26 cellular contexts compared by ENCODE assay signal in genomic region chr1:202786804-202787203, GRCh38. TPM values are rescaled to one million over a fixed set of nuclear protein-coding genes. Genes with fewer than 3 reads are reported as not detected.
"Had no signal": no experiment of that assay in that cellular context is flagged by ENCODE, and none has a peak within 500 bp of the region (broad histone marks: within the 10 kb centered on the region; RNA-seq: fewer than 3 reads in every experiment).

No MANE protein-coding gene starts in this region.

- H3K27me3 Mint-ChIP-seq: dendritic cell treated with granulocyte-macrophage colony-stimulating factor and Interleukin-4, amounts not matched to agents 40 ng/mL and 50 ng/mL, for 4 days; effector memory CD8-positive, alpha-beta T cell; naive B cell had no signal

- H3K27ac Mint-ChIP-seq: dendritic cell treated with granulocyte-macrophage colony-stimulating factor and Interleukin-4, amounts not matched to agents 40 ng/mL and 50 ng/mL, for 4 days; effector memory CD8-positive, alpha-beta T cell; endodermal cell; mesothelial cell of epicardium; naive B cell had no signal

- H3K4me3 ChIP-seq: coronary artery, esophagus squamous epithelium, gastrocnemius medialis, heart right ventricle, left lung, lower lobe of right lung, mucosa of descending colon had no signal

- H3K4me3 Mint-ChIP-seq: dendritic cell treated with granulocyte-macrophage colony-stimulating factor and Interleukin-4, amounts not matched to agents 40 ng/mL and 50 ng/mL, for 4 days; effector memory CD8-positive, alpha-beta T cell; endodermal cell; mesothelial cell of epicardium; naive B cell had no signal

- H3K27me3 ChIP-seq: esophagus squamous epithelium, gastrocnemius medialis, heart right ventricle, left lung had no signal

- H3K36me3 Mint-ChIP-seq: naive B cell had no signal

- H3K36me3 ChIP-seq: esophagus squamous epithelium, gastrocnemius medialis, heart right ventricle, left lung, lower lobe of right lung had no signal

- H3K4me1 Mint-ChIP-seq: endodermal cell had no signal

- H3K9me3 Mint-ChIP-seq: dendritic cell treated with granulocyte-macrophage colony-stimulating factor and Interleukin-4, amounts not matched to agents 40 ng/mL and 50 ng/mL, for 4 days; effector memory CD8-positive, alpha-beta T cell; mesothelial cell of epicardium; naive B cell had no signal

- H3K27ac ChIP-seq: coronary artery, epithelial cell of prostate, esophagus squamous epithelium, gastrocnemius medialis, heart right ventricle, left lung, lower lobe of right lung had no signal

- H3K9me3 ChIP-seq: esophagus squamous epithelium, gastrocnemius medialis, heart right ventricle, left lung, lower lobe of right lung, mucosa of descending colon had no signal

- DNase-seq: effector CD8-positive, alpha-beta T cell; effector memory CD8-positive, alpha-beta T cell; endodermal cell; erythroblast; esophagus squamous epithelium; foreskin fibroblast; foreskin melanocyte; gastrocnemius medialis; glutamatergic neuron; head of caudate nucleus; heart right ventricle; hippocampal formation; left cardiac atrium; left lung; left ventricle myocardium superior; lower lobe of right lung; mesenchymal stem cell; mucosa of descending colon; naive B cell had no signal

- ATAC-seq: effector memory CD8-positive, alpha-beta T cell; esophagus mucosa; gastrocnemius medialis; heart right ventricle; left cardiac atrium; left lung; left ventricle myocardium superior; lower lobe of right lung; mucosa of descending colon had no signal

RNA-seq across cellular contexts. Expression of gene PCAT6, which starts 23.9 kb away (rescaled TPM):
- total RNA-seq: kidney epithelial cell, lung microvascular endothelial cell had no signal
